ENCODE assay signal across 1 cellular context in genomic region chr1:61753998-61754508, GRCh38.
TF ChIP-seq lines count a peak whose summit lies in the region.

No MANE protein-coding gene starts in this region.

TF ChIP-seq in GM23338, 12 proteins besides CTCF, POLR2A, EP300 and RAD21 (continued from another document):
- TF ChIP-seq, protein P1, sequence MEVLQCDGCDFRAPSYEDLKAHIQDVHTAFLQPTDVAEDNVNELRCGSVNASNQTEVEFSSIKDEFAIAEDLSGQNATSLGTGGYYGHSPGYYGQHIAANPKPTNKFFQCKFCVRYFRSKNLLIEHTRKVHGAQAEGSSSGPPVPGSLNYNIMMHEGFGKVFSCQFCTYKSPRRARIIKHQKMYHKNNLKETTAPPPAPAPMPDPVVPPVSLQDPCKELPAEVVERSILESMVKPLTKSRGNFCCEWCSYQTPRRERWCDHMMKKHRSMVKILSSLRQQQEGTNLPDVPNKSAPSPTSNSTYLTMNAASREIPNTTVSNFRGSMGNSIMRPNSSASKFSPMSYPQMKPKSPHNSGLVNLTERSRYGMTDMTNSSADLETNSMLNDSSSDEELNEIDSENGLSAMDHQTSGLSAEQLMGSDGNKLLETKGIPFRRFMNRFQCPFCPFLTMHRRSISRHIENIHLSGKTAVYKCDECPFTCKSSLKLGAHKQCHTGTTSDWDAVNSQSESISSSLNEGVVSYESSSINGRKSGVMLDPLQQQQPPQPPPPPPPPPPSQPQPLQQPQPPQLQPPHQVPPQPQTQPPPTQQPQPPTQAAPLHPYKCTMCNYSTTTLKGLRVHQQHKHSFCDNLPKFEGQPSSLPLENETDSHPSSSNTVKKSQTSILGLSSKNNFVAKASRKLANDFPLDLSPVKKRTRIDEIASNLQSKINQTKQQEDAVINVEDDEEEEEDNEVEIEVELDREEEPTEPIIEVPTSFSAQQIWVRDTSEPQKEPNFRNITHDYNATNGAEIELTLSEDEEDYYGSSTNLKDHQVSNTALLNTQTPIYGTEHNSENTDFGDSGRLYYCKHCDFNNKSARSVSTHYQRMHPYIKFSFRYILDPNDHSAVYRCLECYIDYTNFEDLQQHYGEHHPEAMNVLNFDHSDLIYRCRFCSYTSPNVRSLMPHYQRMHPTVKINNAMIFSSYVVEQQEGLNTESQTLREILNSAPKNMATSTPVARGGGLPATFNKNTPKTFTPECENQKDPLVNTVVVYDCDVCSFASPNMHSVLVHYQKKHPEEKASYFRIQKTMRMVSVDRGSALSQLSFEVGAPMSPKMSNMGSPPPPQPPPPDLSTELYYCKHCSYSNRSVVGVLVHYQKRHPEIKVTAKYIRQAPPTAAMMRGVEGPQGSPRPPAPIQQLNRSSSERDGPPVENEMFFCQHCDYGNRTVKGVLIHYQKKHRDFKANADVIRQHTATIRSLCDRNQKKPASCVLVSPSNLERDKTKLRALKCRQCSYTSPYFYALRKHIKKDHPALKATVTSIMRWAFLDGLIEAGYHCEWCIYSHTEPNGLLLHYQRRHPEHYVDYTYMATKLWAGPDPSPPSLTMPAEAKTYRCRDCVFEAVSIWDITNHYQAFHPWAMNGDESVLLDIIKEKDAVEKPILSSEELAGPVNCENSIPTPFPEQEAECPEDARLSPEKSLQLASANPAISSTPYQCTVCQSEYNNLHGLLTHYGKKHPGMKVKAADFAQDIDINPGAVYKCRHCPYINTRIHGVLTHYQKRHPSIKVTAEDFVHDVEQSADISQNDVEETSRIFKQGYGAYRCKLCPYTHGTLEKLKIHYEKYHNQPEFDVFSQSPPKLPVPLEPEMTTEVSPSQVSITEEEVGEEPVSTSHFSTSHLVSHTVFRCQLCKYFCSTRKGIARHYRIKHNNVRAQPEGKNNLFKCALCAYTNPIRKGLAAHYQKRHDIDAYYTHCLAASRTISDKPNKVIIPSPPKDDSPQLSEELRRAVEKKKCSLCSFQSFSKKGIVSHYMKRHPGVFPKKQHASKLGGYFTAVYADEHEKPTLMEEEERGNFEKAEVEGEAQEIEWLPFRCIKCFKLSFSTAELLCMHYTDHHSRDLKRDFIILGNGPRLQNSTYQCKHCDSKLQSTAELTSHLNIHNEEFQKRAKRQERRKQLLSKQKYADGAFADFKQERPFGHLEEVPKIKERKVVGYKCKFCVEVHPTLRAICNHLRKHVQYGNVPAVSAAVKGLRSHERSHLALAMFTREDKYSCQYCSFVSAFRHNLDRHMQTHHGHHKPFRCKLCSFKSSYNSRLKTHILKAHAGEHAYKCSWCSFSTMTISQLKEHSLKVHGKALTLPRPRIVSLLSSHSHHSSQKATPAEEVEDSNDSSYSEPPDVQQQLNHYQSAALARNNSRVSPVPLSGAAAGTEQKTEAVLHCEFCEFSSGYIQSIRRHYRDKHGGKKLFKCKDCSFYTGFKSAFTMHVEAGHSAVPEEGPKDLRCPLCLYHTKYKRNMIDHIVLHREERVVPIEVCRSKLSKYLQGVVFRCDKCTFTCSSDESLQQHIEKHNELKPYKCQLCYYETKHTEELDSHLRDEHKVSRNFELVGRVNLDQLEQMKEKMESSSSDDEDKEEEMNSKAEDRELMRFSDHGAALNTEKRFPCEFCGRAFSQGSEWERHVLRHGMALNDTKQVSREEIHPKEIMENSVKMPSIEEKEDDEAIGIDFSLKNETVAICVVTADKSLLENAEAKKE (CRISPR knock-in tag; IDR thresholded peaks at IDR 0.05), result no peak
- no peak for TF ChIP-seq JUNB (IDR thresholded peaks at IDR 0.05; ENCODE audit: unreplicated experiment)
- no peak for TF ChIP-seq CREB1 (CRISPR knock-in tag; IDR thresholded peaks at IDR 0.05; ENCODE audit: low read depth)
- no peak for TF ChIP-seq STAT1 (IDR thresholded peaks at IDR 0.05; ENCODE audit: unreplicated experiment)
- TF ChIP-seq, protein P2, sequence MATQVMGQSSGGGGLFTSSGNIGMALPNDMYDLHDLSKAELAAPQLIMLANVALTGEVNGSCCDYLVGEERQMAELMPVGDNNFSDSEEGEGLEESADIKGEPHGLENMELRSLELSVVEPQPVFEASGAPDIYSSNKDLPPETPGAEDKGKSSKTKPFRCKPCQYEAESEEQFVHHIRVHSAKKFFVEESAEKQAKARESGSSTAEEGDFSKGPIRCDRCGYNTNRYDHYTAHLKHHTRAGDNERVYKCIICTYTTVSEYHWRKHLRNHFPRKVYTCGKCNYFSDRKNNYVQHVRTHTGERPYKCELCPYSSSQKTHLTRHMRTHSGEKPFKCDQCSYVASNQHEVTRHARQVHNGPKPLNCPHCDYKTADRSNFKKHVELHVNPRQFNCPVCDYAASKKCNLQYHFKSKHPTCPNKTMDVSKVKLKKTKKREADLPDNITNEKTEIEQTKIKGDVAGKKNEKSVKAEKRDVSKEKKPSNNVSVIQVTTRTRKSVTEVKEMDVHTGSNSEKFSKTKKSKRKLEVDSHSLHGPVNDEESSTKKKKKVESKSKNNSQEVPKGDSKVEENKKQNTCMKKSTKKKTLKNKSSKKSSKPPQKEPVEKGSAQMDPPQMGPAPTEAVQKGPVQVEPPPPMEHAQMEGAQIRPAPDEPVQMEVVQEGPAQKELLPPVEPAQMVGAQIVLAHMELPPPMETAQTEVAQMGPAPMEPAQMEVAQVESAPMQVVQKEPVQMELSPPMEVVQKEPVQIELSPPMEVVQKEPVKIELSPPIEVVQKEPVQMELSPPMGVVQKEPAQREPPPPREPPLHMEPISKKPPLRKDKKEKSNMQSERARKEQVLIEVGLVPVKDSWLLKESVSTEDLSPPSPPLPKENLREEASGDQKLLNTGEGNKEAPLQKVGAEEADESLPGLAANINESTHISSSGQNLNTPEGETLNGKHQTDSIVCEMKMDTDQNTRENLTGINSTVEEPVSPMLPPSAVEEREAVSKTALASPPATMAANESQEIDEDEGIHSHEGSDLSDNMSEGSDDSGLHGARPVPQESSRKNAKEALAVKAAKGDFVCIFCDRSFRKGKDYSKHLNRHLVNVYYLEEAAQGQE (IDR thresholded peaks at IDR 0.05; ENCODE audit: unreplicated experiment), result no peak
- TF ChIP-seq EZH2 (IDR thresholded peaks at IDR 0.05; ENCODE audit: low read depth, unreplicated experiment), result no peak
- no peak for TF ChIP-seq ETS1 (IDR thresholded peaks at IDR 0.05)
- TF ChIP-seq ZNF114 (CRISPR knock-in tag; IDR thresholded peaks at IDR 0.05), result no peak
- TF ChIP-seq EZH2phosphoT487 (IDR thresholded peaks at IDR 0.05; ENCODE audit: unreplicated experiment), result no peak
